Comparison of ENCODE assay signal across 12 cellular contexts in genomic region chrX:119726900-119727555, GRCh38. TPM values are rescaled to one million over a fixed set of nuclear protein-coding genes. Genes with fewer than 3 reads are reported as not detected.
A peak's percentile ranks its signal among the peaks of the same experiment; 100 is the strongest.
DNase-seq lines count a peak whose midpoint lies in the region; ATAC-seq and FAIRE-seq lines count a peak whose summit lies in the region.
"Had no signal": no experiment of that assay in that cellular context is flagged by ENCODE, and none has a peak within 500 bp of the region (broad histone marks: within the 10 kb centered on the region; RNA-seq: fewer than 3 reads in every experiment).

No MANE protein-coding gene starts in this region.

- H3K27ac Mint-ChIP-seq in activated CD4-positive, alpha-beta T cell treated with anti-CD3 and anti-CD28 coated beads for 36 hours = peak overlapping the region; percentile 67
- H3K27ac Mint-ChIP-seq in activated naive CD8-positive, alpha-beta T cell = peak overlapping the region; percentile 66
- H3K27ac Mint-ChIP-seq: dendritic cell treated with granulocyte-macrophage colony-stimulating factor and Interleukin-4, amounts not matched to agents 40 ng/mL and 50 ng/mL, for 4 days had no signal

- intact Hi-C loops in activated CD4-positive, alpha-beta T cell treated with anti-CD3 and anti-CD28 coated beads for 36 hours (cut with DNase I, micrococcal nuclease) = no loop called here

- H3K4me3 Mint-ChIP-seq in activated CD4-positive, alpha-beta T cell treated with anti-CD3 and anti-CD28 coated beads for 36 hours = peak overlapping the region; percentile 15
- H3K4me3 Mint-ChIP-seq in activated naive CD8-positive, alpha-beta T cell = peak overlapping the region; percentile 68
- H3K4me3 Mint-ChIP-seq: dendritic cell treated with granulocyte-macrophage colony-stimulating factor and Interleukin-4, amounts not matched to agents 40 ng/mL and 50 ng/mL, for 4 days had no signal

- no peak for FAIRE-seq in small intestine (lab: Jason Lieb, UNC)

- no peaks in the 10 kb centered on the region for H3K27me3 ChIP-seq in small intestine (ENCODE audit: control insufficient read depth in 2 of 2, insufficient read depth in 2 of 2, low read length in 2 of 2)

- H3K4me3 ChIP-seq in small intestine (ENCODE audit: low read depth in 1 of 2, low read length in 2 of 2) = no peak overlapping the region

- H3K9me3 ChIP-seq in small intestine (ENCODE audit: control insufficient read depth, low read depth) = no peaks in the 10 kb centered on the region

- H3K9me3 Mint-ChIP-seq in activated CD4-positive, alpha-beta T cell treated with anti-CD3 and anti-CD28 coated beads for 36 hours (ENCODE audit: low read depth) = no peaks in the 10 kb centered on the region
- H3K9me3 Mint-ChIP-seq in activated naive CD8-positive, alpha-beta T cell (ENCODE audit: low read depth) = no peaks in the 10 kb centered on the region
- H3K9me3 Mint-ChIP-seq: dendritic cell treated with granulocyte-macrophage colony-stimulating factor and Interleukin-4, amounts not matched to agents 40 ng/mL and 50 ng/mL, for 4 days had no signal

- H3K4me1 ChIP-seq in small intestine (ENCODE audit: control insufficient read depth in 2 of 2, insufficient read depth in 1 of 2, low read depth in 1 of 2, low read length in 1 of 2) = no peaks in the 10 kb centered on the region

- no peaks in the 10 kb centered on the region for H3K36me3 Mint-ChIP-seq in activated CD4-positive, alpha-beta T cell treated with anti-CD3 and anti-CD28 coated beads for 36 hours (ENCODE audit: low read depth)
- H3K36me3 Mint-ChIP-seq in activated naive CD8-positive, alpha-beta T cell = no peaks in the 10 kb centered on the region

- DNase-seq in activated CD4-positive, alpha-beta T cell treated with anti-CD3 and anti-CD28 coated beads for 36 hours = peak; percentile 5
- no peak for DNase-seq in activated CD4-positive, alpha-beta T cell treated with anti-CD3 and anti-CD28 coated beads for 1 hour
- DNase-seq in NOMO-1 treated with DMSO at 0.1 percent for 48 hours (lab: John Stamatoyannopoulos, UW; ENCODE audit: unreplicated experiment) (peak; percentile 60), small intestine (peak; percentile 20), hepatic stellate cell (ENCODE audit: low spot score) (no peak), GF-D8 (lab: John Stamatoyannopoulos, UW) (no peak)
- DNase-seq: ACHN, glutamatergic neuron had no signal

- CTCF ChIA-PET in activated CD4-positive, alpha-beta T cell treated with anti-CD3 and anti-CD28 coated beads for 36 hours (lab: Charles Lee) = interaction anchor here (0.6 to 2.3 kb wide), 9 partner anchors 18 to 211 kb away, joined by 3 to 5 read pairs (median 4); partner anchors contain the start of genes RPL39 and SEPTIN6

- ATAC-seq in activated CD4-positive, alpha-beta T cell treated with anti-CD3 and anti-CD28 coated beads for 36 hours = peak; percentile 81
- no peak for ATAC-seq in GM19452 (IDR thresholded peaks at IDR 0.05; ENCODE audit: unreplicated experiment)
- ATAC-seq: sciatic nerve had no signal

- no peaks in the 10 kb centered on the region for H3K27me3 Mint-ChIP-seq in activated CD4-positive, alpha-beta T cell treated with anti-CD3 and anti-CD28 coated beads for 36 hours
- no peaks in the 10 kb centered on the region for H3K27me3 Mint-ChIP-seq in activated naive CD8-positive, alpha-beta T cell
- H3K27me3 Mint-ChIP-seq: dendritic cell treated with granulocyte-macrophage colony-stimulating factor and Interleukin-4, amounts not matched to agents 40 ng/mL and 50 ng/mL, for 4 days had no signal

- H3K27ac ChIP-seq in small intestine (ENCODE audit: low read depth in 1 of 2, low read length in 1 of 2) = peak overlapping the region; percentile 48 to 58

- peaks cover 6% of the 10 kb centered on the region for H3K4me1 Mint-ChIP-seq in activated CD4-positive, alpha-beta T cell treated with anti-CD3 and anti-CD28 coated beads for 36 hours
- H3K4me1 Mint-ChIP-seq in activated naive CD8-positive, alpha-beta T cell (ENCODE audit: low read depth) = peaks cover 9% of the 10 kb centered on the region

- 48 to 65% (median 54%) methylated on average over 7 of the region's 7 CpGs for WGBS in small intestine, 3 donors

- no peaks in the 10 kb centered on the region for H3K36me3 ChIP-seq in small intestine (ENCODE audit: control insufficient read depth in 2 of 2, insufficient read depth in 2 of 2, low read length in 2 of 2)

- POLR2A ChIA-PET in activated CD4-positive, alpha-beta T cell treated with anti-CD3 and anti-CD28 coated beads for 36 hours (lab: Charles Lee) = interaction anchor here (0.6 kb wide), 1 partner anchor 34 kb away, joined by 4 read pairs; the partner anchor contains the start of gene SEPTIN6

RNA-seq across cellular contexts. Expression of gene SOWAHD, which starts 31.4 kb away (rescaled TPM):
- under 1 TPM; 0.11 to 0.30 TPM for total RNA-seq in activated CD4-positive, alpha-beta T cell treated with anti-CD3 and anti-CD28 coated beads for 36 hours
- 1 to 10 TPM; 3.3 to 5.4 (median 4.5) TPM for polyA plus RNA-seq in small intestine

RNA-seq across cellular contexts. Expression of gene SEPTIN6, which starts 34.1 kb away (rescaled TPM):
- 100 to 1,000 TPM; 183 to 233 TPM for total RNA-seq in activated CD4-positive, alpha-beta T cell treated with anti-CD3 and anti-CD28 coated beads for 36 hours
- 1 to 10 TPM; 3.6 to 8.4 (median 5.4) TPM for polyA plus RNA-seq in small intestine

Comparison
In these comparisons a context has a peak if more than half of its experiments do, and no peak if none do; other contexts are left out.
1. DNase-seq: peak in activated CD4-positive, alpha-beta T cell treated with anti-CD3 and anti-CD28 coated beads for 36 hours (single experiment), NOMO-1 treated with DMSO at 0.1 percent for 48 hours (single experiment) and small intestine (single experiment); none in activated CD4-positive, alpha-beta T cell treated with anti-CD3 and anti-CD28 coated beads for 1 hour (single experiment), hepatic stellate cell (single experiment) and GF-D8 (single experiment).